In the genomic region with DNA sequence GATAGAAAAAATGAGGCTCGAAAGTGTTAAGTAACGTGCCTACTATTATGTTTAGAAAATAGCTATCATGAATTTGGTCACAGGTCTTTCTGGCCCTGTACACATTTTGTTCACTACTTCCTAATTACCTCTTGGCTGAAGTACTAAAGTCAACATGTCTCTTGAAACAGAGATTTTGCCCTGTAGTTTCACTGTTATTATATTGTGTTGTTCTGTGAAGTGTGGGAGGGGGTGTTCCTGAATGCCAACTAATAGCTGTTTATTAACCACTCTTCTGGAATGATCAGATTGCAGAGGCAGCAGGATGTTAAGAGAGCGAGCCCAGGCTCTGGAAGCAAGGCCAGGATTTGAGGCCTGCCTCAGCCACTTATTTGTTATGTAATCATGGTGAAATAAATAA, we compare ENCODE assay signal across 28 cellular contexts.
DNase-seq lines count a peak whose midpoint lies in the region; ATAC-seq and TF ChIP-seq lines count a peak whose summit lies in the region.
"Had no signal": no experiment of that assay in that cellular context is flagged by ENCODE, and none has a peak within 500 bp of the region (broad histone marks: within the 10 kb centered on the region; RNA-seq: fewer than 3 reads in every experiment).

No MANE protein-coding gene starts in this region.

- H3K4me1 ChIP-seq in upper lobe of left lung: peaks cover 0 to 6% (median 2%) of the 10 kb centered on the region in 4 donors
- H3K4me1 ChIP-seq: colonic mucosa had no signal

- H3K9me3 ChIP-seq in upper lobe of left lung: no peaks in the 10 kb centered on the region
- H3K9me3 ChIP-seq: colonic mucosa, ovary had no signal

- ATAC-seq in upper lobe of left lung (ENCODE audit: low FRiP score in 2 of 2) (peak; percentile 38 to 70), HG02642 (IDR thresholded peaks at IDR 0.05; ENCODE audit: poor library complexity, unreplicated experiment) (no peak)
- ATAC-seq: activated CD8-positive, alpha-beta memory T cell treated with anti-CD3 and anti-CD28 coated beads, Interleukin-2, amount 10 ng/mL, durations not matched to agents 7 days and 5 days; activated naive CD8-positive, alpha-beta T cell treated with anti-CD3 and anti-CD28 coated beads, Interleukin-2, amount 50 U/mL, for 24 hours; activated T-cell treated with anti-CD3 and anti-CD28 coated beads, Interleukin-2, amount 50 U/mL, for 4 hours; left cardiac atrium; stimulated activated naive B cell treated with anti-CD40 and anti-IgM and Interleukin-4, amounts not matched to agents 10 μg/mL and 1 μg/mL and 100 μg/mL, for 72 hours had no signal

- no peak for TF ChIP-seq EP300 in upper lobe of left lung (IDR thresholded peaks at IDR 0.05)

- TF ChIP-seq CTCF in upper lobe of left lung (IDR thresholded peaks at IDR 0.05): no peak

- no peaks in the 10 kb centered on the region for H3K27me3 ChIP-seq in upper lobe of left lung
- H3K27me3 ChIP-seq: cardiac muscle cell, colonic mucosa, ovary had no signal

- no peak overlapping the region for H3K4me3 ChIP-seq in upper lobe of left lung
- H3K4me3 ChIP-seq: cardiac muscle cell, colonic mucosa, ovary, PC-9, skin epidermis had no signal

- no peaks in the 10 kb centered on the region for H3K36me3 ChIP-seq in upper lobe of left lung
- H3K36me3 ChIP-seq: cardiac muscle cell, colonic mucosa, ovary had no signal

- H3K27ac ChIP-seq in upper lobe of left lung: no peak overlapping the region
- H3K27ac ChIP-seq: cardiac muscle cell, colonic mucosa, ovary, PC-9, skin epidermis had no signal

- TF ChIP-seq POLR2A in upper lobe of left lung (IDR thresholded peaks at IDR 0.05): no peak

- DNase-seq in NCI-H1436 treated with DMSO at 0.1 percent for 48 hours (lab: John Stamatoyannopoulos, UW): peak; percentile 0
- no peak for DNase-seq in NCI-H1436 (lab: John Stamatoyannopoulos, UW)
- DNase-seq in NCI-H2029 treated with DMSO at 0.1 percent for 48 hours (lab: John Stamatoyannopoulos, UW): peak; percentile 80
- DNase-seq in NCI-H774 (lab: John Stamatoyannopoulos, UW): peak; percentile 79
- DNase-seq in upper lobe of left lung: peak in 1 of 2 donors; percentile 22
- DNase-seq in cortex of kidney (lab: John Stamatoyannopoulos, UW): no peak
- DNase-seq in NOMO-1 treated with dmso at 0.1 percent for 144 hours (lab: John Stamatoyannopoulos, UW; ENCODE audit: unreplicated experiment): no peak
- DNase-seq: 8988T; activated CD8-positive, alpha-beta memory T cell treated with anti-CD3 and anti-CD28 coated beads, Interleukin-2, amount 10 ng/mL, durations not matched to agents 7 days and 5 days; activated naive CD4-positive, alpha-beta T cell; activated naive CD8-positive, alpha-beta T cell treated with anti-CD3 and anti-CD28 coated beads, Interleukin-2, amount 50 U/mL, for 24 hours; activated T-cell treated with anti-CD3 and anti-CD28 coated beads, Interleukin-2, amount 50 U/mL, for 4 hours; C1 segment of cervical spinal cord; Calu3; colonic mucosa; effector memory CD4-positive, alpha-beta T cell; immature natural killer cell; left cardiac atrium; NCI-H446 treated with DMSO at 0.1 percent for 48 hours; ovary; PC-9; Right ventricle myocardium superior; stimulated activated naive B cell treated with anti-CD40 and anti-IgM and Interleukin-4, amounts not matched to agents 10 μg/mL and 1 μg/mL and 100 μg/mL, for 72 hours; substantia nigra; T-helper 2 cell had no signal

- 40 to 45% methylated on average over 3 of the region's 3 CpGs for WGBS in upper lobe of left lung, 2 donors

Comparison
In these comparisons a context has a peak if more than half of its experiments do, and no peak if none do; other contexts are left out.
1. DNase-seq: peak in NCI-H1436 treated with DMSO at 0.1 percent for 48 hours (single experiment), NCI-H2029 treated with DMSO at 0.1 percent for 48 hours (single experiment) and NCI-H774 (single experiment); none in NCI-H1436 (single experiment), cortex of kidney (single experiment) and NOMO-1 treated with dmso at 0.1 percent for 144 hours (single experiment).